21 cellular contexts compared by ENCODE assay signal in the genomic region with DNA sequence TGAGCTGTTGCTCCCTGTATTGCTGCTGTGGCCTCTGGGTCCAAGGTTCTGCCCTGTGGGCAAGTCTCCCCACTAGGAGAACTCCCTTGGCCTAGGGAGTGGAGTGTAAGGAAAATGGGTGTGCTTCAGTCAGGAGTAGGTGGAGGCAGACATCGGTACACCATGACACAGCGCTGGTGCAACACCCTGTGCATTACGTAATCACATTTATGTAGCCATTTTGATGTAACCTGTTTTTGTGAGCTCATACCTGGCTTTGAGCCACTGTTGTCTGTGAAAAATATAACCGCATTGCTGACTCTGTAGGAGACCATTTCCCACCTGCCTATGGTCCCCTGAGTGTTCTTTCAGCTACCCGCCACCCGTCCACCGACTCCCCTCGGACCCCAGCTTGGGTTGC.
"Had no signal": no experiment of that assay in that cellular context is flagged by ENCODE, and none has a peak within 500 bp of the region (broad histone marks: within the 10 kb centered on the region; RNA-seq: fewer than 3 reads in every experiment).

No MANE protein-coding gene starts in this region.

- H3K36me3 ChIP-seq: heart left ventricle, neutrophil, spleen, tibial artery, upper lobe of left lung, vagina had no signal

- H3K27ac ChIP-seq: heart left ventricle, neutrophil, psoas muscle, spleen, tibial artery, upper lobe of left lung, vagina had no signal

- ATAC-seq: heart left ventricle; left colon; naive thymus-derived CD4-positive, alpha-beta T cell; psoas muscle; sciatic nerve; stimulated activated memory B cell treated with anti-CD40 and anti-IgM and Interleukin-4, amounts not matched to agents 10 μg/mL and 1 μg/mL and 100 μg/mL, for 72 hours had no signal

- H3K4me3 Mint-ChIP-seq: endodermal cell; naive thymus-derived CD4-positive, alpha-beta T cell; nephron progenitor cell; stimulated activated memory B cell treated with anti-CD40 and anti-IgM and Interleukin-4, amounts not matched to agents 10 μg/mL and 1 μg/mL and 100 μg/mL, for 72 hours; stimulated activated naive CD8-positive, alpha-beta T cell treated with anti-CD3 and anti-CD28 coated beads, Interleukin-15, Interleukin-2, amounts not matched to agents 100 ng/mL and 50 ng/mL, for 24 hours had no signal

- H3K27me3 ChIP-seq: heart left ventricle, neutrophil, spleen, tibial artery, upper lobe of left lung, vagina had no signal

- H3K4me1 Mint-ChIP-seq: endodermal cell; naive thymus-derived CD4-positive, alpha-beta T cell; nephron progenitor cell; stimulated activated memory B cell treated with anti-CD40 and anti-IgM and Interleukin-4, amounts not matched to agents 10 μg/mL and 1 μg/mL and 100 μg/mL, for 72 hours had no signal

- DNase-seq: effector CD4-positive, alpha-beta T cell; endodermal cell; heart left ventricle; hippocampal formation; left colon; mesendoderm; naive thymus-derived CD4-positive, alpha-beta T cell; nephron progenitor cell; psoas muscle; retina; spleen; stimulated activated CD4-positive, alpha-beta T cell treated with anti-CD3 and anti-CD28 coated beads, Interleukin-15, amount 100 ng/mL, for 24 hours; stimulated activated CD4-positive, alpha-beta T cell treated with anti-CD3 and anti-CD28 coated beads, Interleukin-1b, Interleukin-23, amount 100 ng/mL, for 48 hours; stimulated activated CD4-positive, alpha-beta T cell treated with anti-CD3 and anti-CD28 coated beads, Interleukin-4, amount 100 ng/mL, for 24 hours; upper lobe of left lung had no signal

- H3K27me3 Mint-ChIP-seq: naive thymus-derived CD4-positive, alpha-beta T cell; stimulated activated memory B cell treated with anti-CD40 and anti-IgM and Interleukin-4, amounts not matched to agents 10 μg/mL and 1 μg/mL and 100 μg/mL, for 72 hours; stimulated activated naive CD8-positive, alpha-beta T cell treated with anti-CD3 and anti-CD28 coated beads, Interleukin-15, Interleukin-2, amounts not matched to agents 100 ng/mL and 50 ng/mL, for 24 hours had no signal

- H3K4me3 ChIP-seq: heart left ventricle, psoas muscle, spleen, tibial artery, upper lobe of left lung, vagina had no signal

- H3K4me1 ChIP-seq: heart left ventricle, psoas muscle, spleen, tibial artery, upper lobe of left lung, vagina had no signal

- H3K9me3 Mint-ChIP-seq: endodermal cell; nephron progenitor cell; stimulated activated memory B cell treated with anti-CD40 and anti-IgM and Interleukin-4, amounts not matched to agents 10 μg/mL and 1 μg/mL and 100 μg/mL, for 72 hours had no signal

- H3K27ac Mint-ChIP-seq: endodermal cell; naive thymus-derived CD4-positive, alpha-beta T cell; nephron progenitor cell; stimulated activated memory B cell treated with anti-CD40 and anti-IgM and Interleukin-4, amounts not matched to agents 10 μg/mL and 1 μg/mL and 100 μg/mL, for 72 hours; stimulated activated naive CD8-positive, alpha-beta T cell treated with anti-CD3 and anti-CD28 coated beads, Interleukin-15, Interleukin-2, amounts not matched to agents 100 ng/mL and 50 ng/mL, for 24 hours had no signal

- H3K9me3 ChIP-seq: tibial artery, vagina had no signal

- H3K36me3 Mint-ChIP-seq: naive thymus-derived CD4-positive, alpha-beta T cell; stimulated activated memory B cell treated with anti-CD40 and anti-IgM and Interleukin-4, amounts not matched to agents 10 μg/mL and 1 μg/mL and 100 μg/mL, for 72 hours had no signal
